Comparison of ENCODE assay signal across 20 cellular contexts in genomic region chr2:65319080-65319673, GRCh38.
A peak's percentile ranks its signal among the peaks of the same experiment; 100 is the strongest.
DNase-seq lines count a peak whose midpoint lies in the region; ATAC-seq, FAIRE-seq and TF ChIP-seq lines count a peak whose summit lies in the region.
"Had no signal": no experiment of that assay in that cellular context is flagged by ENCODE, and none has a peak within 500 bp of the region (broad histone marks: within the 10 kb centered on the region; RNA-seq: fewer than 3 reads in every experiment).

No MANE protein-coding gene starts in this region.

- no peak overlapping the region for H3K4me3 ChIP-seq in PC-9
- H3K4me3 ChIP-seq in smooth muscle cell, result no peak overlapping the region
- H3K4me3 ChIP-seq: upper lobe of left lung had no signal

- peak overlapping the region; percentile 87 for H3K9ac ChIP-seq in smooth muscle cell (ENCODE audit: low read depth)

- peak overlapping the region; percentile 82 for H3K4me2 ChIP-seq in PC-9
- H3K4me2 ChIP-seq in smooth muscle cell, result peak overlapping the region; percentile 7

- no peaks in the 10 kb centered on the region for H3K9me2 ChIP-seq in PC-9 (ENCODE audit: insufficient read depth)

- no peaks in the 10 kb centered on the region for H3K9me3 Mint-ChIP-seq in activated CD8-positive, alpha-beta memory T cell treated with anti-CD3 and anti-CD28 coated beads, Interleukin-2, amount 10 ng/mL, durations not matched to agents 7 days and 5 days (ENCODE audit: low read depth)
- H3K9me3 Mint-ChIP-seq in effector memory CD8-positive, alpha-beta T cell, result no peaks in the 10 kb centered on the region
- H3K9me3 Mint-ChIP-seq: CD8-positive, alpha-beta memory T cell; nephron progenitor cell; WTC11 had no signal

- H3F3A ChIP-seq in PC-9 (ENCODE audit: insufficient read depth, low read depth) (peaks cover 33% of the 10 kb centered on the region), smooth muscle cell (ENCODE audit: low read depth) (peaks cover 12% of the 10 kb centered on the region)

- peaks cover 4% of the 10 kb centered on the region for H3K27me3 Mint-ChIP-seq in activated CD8-positive, alpha-beta memory T cell treated with anti-CD3 and anti-CD28 coated beads, Interleukin-2, amount 10 ng/mL, durations not matched to agents 7 days and 5 days
- H3K27me3 Mint-ChIP-seq in effector memory CD8-positive, alpha-beta T cell, result no peaks in the 10 kb centered on the region
- H3K27me3 Mint-ChIP-seq: activated naive CD8-positive, alpha-beta T cell; CD8-positive, alpha-beta memory T cell had no signal

- WGBS in smooth muscle cell (ENCODE audit: low lambda C conversion rate), result 98% methylated on average over 5 of the region's 5 CpGs

- no TSS peak for BruUV-seq in PC-9 (replicated peaks; lab: Mats Ljungman, UMichigan)

- H3K27ac ChIP-seq in PC-9, result peak overlapping the region; percentile 96
- peak overlapping the region; percentile 95 for H3K27ac ChIP-seq in smooth muscle cell (ENCODE audit: low read depth)

- H3K79me2 ChIP-seq in PC-9 (ENCODE audit: low read depth) (peaks cover 19% of the 10 kb centered on the region), smooth muscle cell (ENCODE audit: low read depth) (no peaks in the 10 kb centered on the region)

- CTCF ChIA-PET in activated CD8-positive, alpha-beta memory T cell treated with anti-CD3 and anti-CD28 coated beads, Interleukin-2, amount 10 ng/mL, durations not matched to agents 7 days and 5 days (lab: Charles Lee), result interaction anchor here (3.5 kb wide), 1 partner anchor 18 kb away, joined by 23 read pairs; no protein-coding TSS in a partner anchor
- CTCF ChIA-PET in PC-9 (lab: Charles Lee), result no interaction called here

- peaks cover 33% of the 10 kb centered on the region for H3K4me1 Mint-ChIP-seq in activated CD8-positive, alpha-beta memory T cell treated with anti-CD3 and anti-CD28 coated beads, Interleukin-2, amount 10 ng/mL, durations not matched to agents 7 days and 5 days
- peaks cover 0 to 14% of the 10 kb centered on the region in 2 donors for H3K4me1 Mint-ChIP-seq in effector memory CD8-positive, alpha-beta T cell (ENCODE audit: low read depth in 2 of 2)
- H3K4me1 Mint-ChIP-seq: WTC11 had no signal

- no peaks in the 10 kb centered on the region for H3K27me3 ChIP-seq in PC-9 (ENCODE audit: insufficient read depth, low read depth)
- no peaks in the 10 kb centered on the region for H3K27me3 ChIP-seq in smooth muscle cell (ENCODE audit: low read depth)
- H3K27me3 ChIP-seq: upper lobe of left lung had no signal

- no peak for ATAC-seq in activated CD8-positive, alpha-beta memory T cell treated with anti-CD3 and anti-CD28 coated beads, Interleukin-2, amount 10 ng/mL, durations not matched to agents 7 days and 5 days
- ATAC-seq in effector memory CD8-positive, alpha-beta T cell (replicated peaks), result no peak
- no peak for ATAC-seq in HG02798 (IDR thresholded peaks at IDR 0.05; ENCODE audit: poor library complexity, unreplicated experiment)
- ATAC-seq: WTC11 had no signal

- H3K4me1 ChIP-seq in PC-9 (replicated peaks; ENCODE audit: insufficient read depth) (peaks cover 32% of the 10 kb centered on the region), smooth muscle cell (ENCODE audit: low read depth) (peaks cover 8% of the 10 kb centered on the region)

- H3K36me3 ChIP-seq in PC-9 (ENCODE audit: low read depth) (peaks cover 5% of the 10 kb centered on the region; the same call in 1 of the 2 replicates), smooth muscle cell (ENCODE audit: low read depth) (no peaks in the 10 kb centered on the region)

- TF ChIP-seq CTCF in PC-9 (conservative IDR thresholded peaks at IDR 0.05), result no peak
- TF ChIP-seq CTCF in smooth muscle cell (IDR thresholded peaks at IDR 0.05; ENCODE audit: borderline replicate concordance, insufficient read depth, poor library complexity, severe bottlenecking), result no peak

- peak; percentile 29 for DNase-seq in activated CD8-positive, alpha-beta memory T cell treated with anti-CD3 and anti-CD28 coated beads, Interleukin-2, amount 10 ng/mL, durations not matched to agents 7 days and 5 days
- DNase-seq in activated CD8-positive, alpha-beta memory T cell treated with anti-CD3 and anti-CD28 coated beads, Interleukin-2, amount 50 U/mL, for 4 hours, result no peak
- no peak for DNase-seq in PC-9
- no peak for DNase-seq in effector memory CD8-positive, alpha-beta T cell
- DNase-seq in smooth muscle cell (lab: John Stamatoyannopoulos, UW; ENCODE audit: unreplicated experiment), result no peak
- DNase-seq in NAMALWA (ENCODE audit: low spot score), result no peak
- no peak for DNase-seq in urothelium cell line (ENCODE audit: low spot score)
- DNase-seq: CD8-positive, alpha-beta memory T cell; central memory CD4-positive, alpha-beta T cell; effector memory CD4-positive, alpha-beta T cell; NCI-H2029; NCI-H526; nephron progenitor cell; retina; stimulated activated CD4-positive, alpha-beta T cell treated with anti-CD3 and anti-CD28 coated beads, Interleukin-2, amount 100 ng/mL, for 24 hours; stimulated activated CD8-positive, alpha-beta memory T cell treated with anti-CD3 and anti-CD28 coated beads, Interleukin-4, amount 100 ng/mL, for 48 hours; upper lobe of left lung had no signal

- H4K20me1 ChIP-seq in PC-9 (ENCODE audit: insufficient read depth) (no peaks in the 10 kb centered on the region), smooth muscle cell (ENCODE audit: low read depth) (peaks cover 2% of the 10 kb centered on the region)

- no peak for FAIRE-seq in urothelium cell line (lab: Jason Lieb, UNC)

- H2AFZ ChIP-seq in PC-9 (no peak overlapping the region), smooth muscle cell (ENCODE audit: low read depth) (no peak overlapping the region)

- H3K9me3 ChIP-seq in PC-9 (ENCODE audit: insufficient read depth, low read depth) (no peaks in the 10 kb centered on the region), smooth muscle cell (replicated peaks; ENCODE audit: low read depth) (no peaks in the 10 kb centered on the region)
- H3K9me3 ChIP-seq: upper lobe of left lung had no signal

- H3K27ac Mint-ChIP-seq in activated CD8-positive, alpha-beta memory T cell treated with anti-CD3 and anti-CD28 coated beads, Interleukin-2, amount 10 ng/mL, durations not matched to agents 7 days and 5 days, result peak overlapping the region; percentile 85
- H3K27ac Mint-ChIP-seq in effector memory CD8-positive, alpha-beta T cell, result peak overlapping the region; percentile 62 to 81
- H3K27ac Mint-ChIP-seq: activated naive CD8-positive, alpha-beta T cell; nephron progenitor cell; WTC11 had no signal

- H3K4me3 Mint-ChIP-seq in activated CD8-positive, alpha-beta memory T cell treated with anti-CD3 and anti-CD28 coated beads, Interleukin-2, amount 10 ng/mL, durations not matched to agents 7 days and 5 days, result no peak overlapping the region
- H3K4me3 Mint-ChIP-seq in effector memory CD8-positive, alpha-beta T cell, result peak overlapping the region in 1 of 2 donors; percentile 28
- H3K4me3 Mint-ChIP-seq: activated naive CD8-positive, alpha-beta T cell; nephron progenitor cell; WTC11 had no signal

- POLR2A ChIA-PET in PC-9 (lab: Charles Lee; ENCODE audit: unreplicated experiment), result interaction anchor here (0.6 kb wide), 1 partner anchor 78 kb away, joined by 20 read pairs; no protein-coding TSS in a partner anchor

- H3K36me3 Mint-ChIP-seq in activated CD8-positive, alpha-beta memory T cell treated with anti-CD3 and anti-CD28 coated beads, Interleukin-2, amount 10 ng/mL, durations not matched to agents 7 days and 5 days, result peaks cover 11% of the 10 kb centered on the region
- no peaks in the 10 kb centered on the region for H3K36me3 Mint-ChIP-seq in effector memory CD8-positive, alpha-beta T cell (ENCODE audit: insufficient read depth)

- intact Hi-C loops in PC-9 (cut with micrococcal nuclease; ENCODE audit: unreplicated experiment), result no loop called here
